In the genomic region with DNA sequence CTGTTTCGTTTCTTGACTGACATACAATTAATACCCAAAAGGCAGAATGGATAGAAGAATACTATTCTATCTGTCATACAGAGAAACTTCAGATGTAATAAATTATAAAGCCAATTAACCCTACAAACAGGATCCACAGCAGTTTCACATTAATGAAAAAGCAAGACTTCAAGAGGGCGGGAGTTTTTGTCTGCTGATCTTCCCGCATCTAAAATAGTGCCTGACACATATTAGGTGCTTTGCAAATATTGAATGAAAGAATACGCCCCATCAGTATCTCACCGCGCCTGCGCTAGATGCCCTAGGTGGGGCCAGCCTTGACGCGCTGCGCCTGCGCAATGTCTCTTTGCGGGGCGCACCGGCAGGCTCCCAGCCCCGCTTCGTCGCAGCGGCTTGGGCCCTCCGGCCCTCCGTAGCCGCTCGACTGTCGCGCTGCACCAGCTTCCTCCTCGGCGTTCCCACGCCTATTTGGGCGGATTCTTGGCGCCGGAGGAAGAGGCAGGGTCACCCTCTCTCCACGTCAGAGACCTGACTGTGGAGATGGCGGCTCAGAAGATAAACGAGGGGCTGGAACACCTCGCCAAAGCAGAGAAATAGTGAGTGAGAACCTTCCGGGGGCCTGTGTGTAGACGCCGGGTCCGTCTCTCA, we compare ENCODE assay signal across 8 cellular contexts. TPM values are rescaled to one million over a fixed set of nuclear protein-coding genes. Genes with fewer than 3 reads are reported as not detected.
DNase-seq lines count a peak whose midpoint lies in the region; ATAC-seq lines count a peak whose summit lies in the region.

Gene NAPG, plus strand, starts transcription at position 465 of the 648 bp plus-strand sequence. Its CDS starts 76 bp downstream, at position 541.

- peaks cover 7% of the 10 kb centered on the region for H3K27me3 Mint-ChIP-seq in activated T-helper 1 cell treated with anti-CD3 and anti-CD28 coated beads, Interleukin-12 subunit alpha, Interleukin-12 subunit beta, Interleukin-2, Interleukin-4 antibody, amounts not matched to agents 30 ng/mL and 10 ng/mL and 1 ng/mL, durations not matched to agents 14 hours and 24 hours and 36 hours (ENCODE audit: insufficient read depth)
- no peaks in the 10 kb centered on the region for H3K27me3 Mint-ChIP-seq in naive B cell
- H3K27me3 Mint-ChIP-seq in stimulated activated memory B cell treated with anti-CD40 and anti-IgM and Interleukin-4, amounts not matched to agents 10 μg/mL and 1 μg/mL and 100 μg/mL, for 72 hours = no peaks in the 10 kb centered on the region

- peak within 1 kb of the TSS; percentile 97 for H3K4me3 Mint-ChIP-seq in activated T-helper 1 cell treated with anti-CD3 and anti-CD28 coated beads, Interleukin-12 subunit alpha, Interleukin-12 subunit beta, Interleukin-2, Interleukin-4 antibody, amounts not matched to agents 30 ng/mL and 10 ng/mL and 1 ng/mL, durations not matched to agents 14 hours and 24 hours and 36 hours
- H3K4me3 Mint-ChIP-seq in naive B cell = peak within 1 kb of the TSS; percentile 94 to 100 (median 98)
- peak within 1 kb of the TSS; percentile 98 for H3K4me3 Mint-ChIP-seq in stimulated activated memory B cell treated with anti-CD40 and anti-IgM and Interleukin-4, amounts not matched to agents 10 μg/mL and 1 μg/mL and 100 μg/mL, for 72 hours

- H3K27ac Mint-ChIP-seq in activated T-helper 1 cell treated with anti-CD3 and anti-CD28 coated beads, Interleukin-12 subunit alpha, Interleukin-12 subunit beta, Interleukin-2, Interleukin-4 antibody, amounts not matched to agents 30 ng/mL and 10 ng/mL and 1 ng/mL, durations not matched to agents 14 hours and 24 hours and 36 hours = peak within 1 kb of the TSS; percentile 98
- peak within 1 kb of the TSS; percentile 96 to 99 (median 98) for H3K27ac Mint-ChIP-seq in naive B cell
- H3K27ac Mint-ChIP-seq in stimulated activated memory B cell treated with anti-CD40 and anti-IgM and Interleukin-4, amounts not matched to agents 10 μg/mL and 1 μg/mL and 100 μg/mL, for 72 hours = peak within 1 kb of the TSS; percentile 92

- H3K9me3 Mint-ChIP-seq in activated T-helper 1 cell treated with anti-CD3 and anti-CD28 coated beads, Interleukin-12 subunit alpha, Interleukin-12 subunit beta, Interleukin-2, Interleukin-4 antibody, amounts not matched to agents 30 ng/mL and 10 ng/mL and 1 ng/mL, durations not matched to agents 14 hours and 24 hours and 36 hours = no peaks in the 10 kb centered on the region
- H3K9me3 Mint-ChIP-seq in naive B cell = no peaks in the 10 kb centered on the region
- no peaks in the 10 kb centered on the region for H3K9me3 Mint-ChIP-seq in stimulated activated memory B cell treated with anti-CD40 and anti-IgM and Interleukin-4, amounts not matched to agents 10 μg/mL and 1 μg/mL and 100 μg/mL, for 72 hours

- intact Hi-C loops in activated T-helper 1 cell treated with anti-CD3 and anti-CD28 coated beads, Interleukin-12 subunit alpha, Interleukin-12 subunit beta, Interleukin-2, Interleukin-4 antibody, amounts not matched to agents 30 ng/mL and 10 ng/mL and 1 ng/mL, durations not matched to agents 14 hours and 24 hours and 36 hours (cut with micrococcal nuclease) = loop anchor here (1.0 to 10.0 kb wide), 11 partner anchors 26 to 1918 kb away; partner anchors contain the start of genes RAB12, RALBP1 and TWSG1

- H3K36me3 ChIP-seq in KOPT-K1 (ENCODE audit: insufficient read depth, low read length) = peaks cover 6% of the 10 kb centered on the region; the same call in 1 of the 2 replicates

- H3K36me3 Mint-ChIP-seq in activated T-helper 1 cell treated with anti-CD3 and anti-CD28 coated beads, Interleukin-12 subunit alpha, Interleukin-12 subunit beta, Interleukin-2, Interleukin-4 antibody, amounts not matched to agents 30 ng/mL and 10 ng/mL and 1 ng/mL, durations not matched to agents 14 hours and 24 hours and 36 hours (ENCODE audit: low read depth) = peaks cover 13% of the 10 kb centered on the region
- H3K36me3 Mint-ChIP-seq in naive B cell = no peaks in the 10 kb centered on the region
- H3K36me3 Mint-ChIP-seq in stimulated activated memory B cell treated with anti-CD40 and anti-IgM and Interleukin-4, amounts not matched to agents 10 μg/mL and 1 μg/mL and 100 μg/mL, for 72 hours = no peaks in the 10 kb centered on the region

- DNase-seq in DMS79 treated with DMSO at 0.1 percent for 48 hours (lab: John Stamatoyannopoulos, UW) = peak; percentile 83
- peak; percentile 91 for DNase-seq in RPMI7951 (ENCODE audit: low read depth)
- peak; percentile 91 for DNase-seq in activated T-helper 1 cell treated with anti-CD3 and anti-CD28 coated beads, Interleukin-12 subunit alpha, Interleukin-12 subunit beta, Interleukin-2, Interleukin-4 antibody, amounts not matched to agents 30 ng/mL and 10 ng/mL and 1 ng/mL, durations not matched to agents 14 hours and 24 hours and 36 hours (ENCODE audit: low spot score)
- DNase-seq in fibroblast of gingiva (ENCODE audit: low read depth) = peak; percentile 95
- DNase-seq in naive B cell = peak; percentile 94

- H3K27ac ChIP-seq in KOPT-K1 (ENCODE audit: low read depth, low read length, poor library complexity, severe bottlenecking) = peak within 1 kb of the TSS; percentile 69

- peaks cover 64% of the 10 kb centered on the region for H3K4me1 Mint-ChIP-seq in activated T-helper 1 cell treated with anti-CD3 and anti-CD28 coated beads, Interleukin-12 subunit alpha, Interleukin-12 subunit beta, Interleukin-2, Interleukin-4 antibody, amounts not matched to agents 30 ng/mL and 10 ng/mL and 1 ng/mL, durations not matched to agents 14 hours and 24 hours and 36 hours (ENCODE audit: low read depth)
- H3K4me1 Mint-ChIP-seq in naive B cell = peaks cover 31 to 59% (median 52%) of the 10 kb centered on the region in 3 donors
- H3K4me1 Mint-ChIP-seq in stimulated activated memory B cell treated with anti-CD40 and anti-IgM and Interleukin-4, amounts not matched to agents 10 μg/mL and 1 μg/mL and 100 μg/mL, for 72 hours = peaks cover 54% of the 10 kb centered on the region

- peak; percentile 71 for ATAC-seq in GM21786 (IDR thresholded peaks at IDR 0.05; ENCODE audit: unreplicated experiment)
- ATAC-seq in naive B cell (ENCODE audit: low read depth in 2 of 2) = peak; percentile 87 to 88
- peak; percentile 93 for ATAC-seq in stimulated activated memory B cell treated with anti-CD40 and anti-IgM and Interleukin-4, amounts not matched to agents 10 μg/mL and 1 μg/mL and 100 μg/mL, for 72 hours

- no peaks in the 10 kb centered on the region for H3K9me3 ChIP-seq in KOPT-K1 (ENCODE audit: insufficient read depth, low read length, poor library complexity, severe bottlenecking)

RNA-seq across cellular contexts. Expression of gene NAPG, which starts in this region (rescaled TPM):
- total RNA-seq in RPMI7951 (2014; rRNA removed; shearing (Covaris generic)) = 31.6 and 38.3 TPM in 2 replicates
- total RNA-seq in activated T-helper 1 cell treated with anti-CD3 and anti-CD28 coated beads, Interleukin-12 subunit alpha, Interleukin-12 subunit beta, Interleukin-2, Interleukin-4 antibody, amounts not matched to agents 30 ng/mL and 10 ng/mL and 1 ng/mL, durations not matched to agents 14 hours and 24 hours and 36 hours = 37.4 and 40.3 TPM in 2 replicates
- 10 to 100 TPM in 5 of 6 donors, 1 to 10 TPM in 1; 9.6 to 16.8 (median 13.7) TPM for polyA plus RNA-seq in naive B cell (ENCODE audit: low read depth in 6 of 6)

Comparison
In these comparisons a context has a peak if more than half of its experiments do, and no peak if none do; other contexts are left out.
1. Peak in every context shown above with its lines: DNase-seq, ATAC-seq and H3K27ac ChIP-seq.